Comparison of ENCODE assay signal across 25 cellular contexts in genomic region chr1:64228181-64228957, GRCh38. TPM values are rescaled to one million over a fixed set of nuclear protein-coding genes. Genes with fewer than 3 reads are reported as not detected.
DNase-seq lines count a peak whose midpoint lies in the region; ATAC-seq and TF ChIP-seq lines count a peak whose summit lies in the region.
"Had no signal": no experiment of that assay in that cellular context is flagged by ENCODE, and none has a peak within 500 bp of the region (broad histone marks: within the 10 kb centered on the region; RNA-seq: fewer than 3 reads in every experiment).

No MANE protein-coding gene starts in this region.

- no TSS peak for BruUV-seq in mammary epithelial cell (replicated peaks; lab: Mats Ljungman, UMichigan)
- BruUV-seq in OCI-LY7 (replicated peaks; lab: Mats Ljungman, UMichigan): no TSS peak

- no peaks in the 10 kb centered on the region for H3K9me2 ChIP-seq in OCI-LY7 (ENCODE audit: insufficient read depth, low read length)

- dilution Hi-C loops in mammary epithelial cell (cut with HindIII; ENCODE audit: low sequenced_read_pairs): no loop called here

- no peak for ATAC-seq in stimulated activated effector memory CD8-positive, alpha-beta T cell treated with anti-CD3 and anti-CD28 coated beads, Interleukin-12 subunit alpha, Interleukin-12 subunit beta, amount 100 ng/mL, for 72 hours
- ATAC-seq: natural killer cell treated with Interleukin-12 subunit alpha and Interleukin-12 subunit beta and Interleukin-15 and Interleukin-18, amount 100 ng/mL, for 72 hours; stimulated activated naive CD8-positive, alpha-beta T cell treated with anti-CD3 and anti-CD28 coated beads, Interleukin-15, amount 100 ng/mL, for 72 hours had no signal

- no peaks in the 10 kb centered on the region for H3K36me3 Mint-ChIP-seq in stimulated activated effector memory CD8-positive, alpha-beta T cell treated with anti-CD3 and anti-CD28 coated beads, Interleukin-12 subunit alpha, Interleukin-12 subunit beta, amount 100 ng/mL, for 72 hours
- H3K36me3 Mint-ChIP-seq: natural killer cell treated with Interleukin-12 subunit alpha and Interleukin-12 subunit beta and Interleukin-15 and Interleukin-18, amount 100 ng/mL, for 72 hours had no signal

- H3K27me3 ChIP-seq in mammary epithelial cell (ENCODE audit: insufficient read depth, low read length) (no peaks in the 10 kb centered on the region), breast epithelium (no peaks in the 10 kb centered on the region)
- H3K27me3 ChIP-seq: adrenal gland; BLaER1 treated with 17β-estradiol and CSF1 and Interleukin-3, amounts not matched to agents 10 nM and 100 nM; upper lobe of left lung had no signal

- H3K4me1 ChIP-seq in mammary epithelial cell (ENCODE audit: insufficient read depth, low read length) (peaks cover 12% of the 10 kb centered on the region), breast epithelium (no peaks in the 10 kb centered on the region), OCI-LY7 (ENCODE audit: insufficient read depth, low read length, poor library complexity, severe bottlenecking) (no peaks in the 10 kb centered on the region)
- H3K4me1 ChIP-seq: adrenal gland, upper lobe of left lung had no signal

- peaks cover 5% of the 10 kb centered on the region for H3K4me1 Mint-ChIP-seq in stimulated activated effector memory CD8-positive, alpha-beta T cell treated with anti-CD3 and anti-CD28 coated beads, Interleukin-12 subunit alpha, Interleukin-12 subunit beta, amount 100 ng/mL, for 72 hours

- CTCF ChIA-PET in mammary epithelial cell (lab: Charles Lee; ENCODE audit: low non-redundant PET) (no interaction called here), OCI-LY7 (lab: Charles Lee; ENCODE audit: unreplicated experiment) (no interaction called here)

- H3K4me2 ChIP-seq in mammary epithelial cell (ENCODE audit: insufficient read depth, low read depth, low read length): no peak overlapping the region
- H3K4me2 ChIP-seq in OCI-LY7 (ENCODE audit: low read length): no peak overlapping the region
- H3K4me2 ChIP-seq: KMS-11 had no signal

- intact Hi-C loops in mammary epithelial cell (cut with micrococcal nuclease) (no loop called here), breast epithelium (cut with DNase I; ENCODE audit: low total_unique reads) (no loop called here), OCI-LY7 (cut with micrococcal nuclease; ENCODE audit: unreplicated experiment) (no loop called here)

- DNase-seq in mammary epithelial cell (peak; percentile 56), breast epithelium (ENCODE audit: low spot score in 2 of 2) (no peak), RPMI7951 (ENCODE audit: low read depth) (peak; percentile 73), fibroblast of the conjunctiva (ENCODE audit: low read depth) (peak; percentile 3), OCI-LY7 (ENCODE audit: low spot score) (no peak), NCI-H2081 treated with DMSO at 0.1 percent for 48 hours (lab: John Stamatoyannopoulos, UW) (no peak), NCI-H82 treated with DMSO at 0.1 percent for 48 hours (lab: John Stamatoyannopoulos, UW; ENCODE audit: unreplicated experiment) (no peak)
- no peak for DNase-seq in stimulated activated effector memory CD8-positive, alpha-beta T cell treated with anti-CD3 and anti-CD28 coated beads, Interleukin-12 subunit alpha, Interleukin-12 subunit beta, amount 100 ng/mL, for 72 hours (ENCODE audit: low spot score in 2 of 2)
- DNase-seq: 8988T; activated CD4-positive, alpha-beta T cell treated with anti-CD3 and anti-CD28 coated beads for 4 hours; activated CD8-positive, alpha-beta memory T cell treated with anti-CD3 and anti-CD28 coated beads, Interleukin-2, amount 50 U/mL, for 48 hours; activated effector memory CD4-positive, alpha-beta T cell treated with anti-CD3 and anti-CD28 coated beads, Interleukin-2, amount 50 U/mL, for 16 hours; adrenal gland; effector memory CD4-positive, alpha-beta T cell; GDM1; hippocampal formation; posterior cingulate gyrus; Right ventricle myocardium superior; stimulated activated naive CD8-positive, alpha-beta T cell treated with anti-CD3 and anti-CD28 coated beads, Interleukin-15, amount 100 ng/mL, for 72 hours; upper lobe of left lung had no signal

- H3K4me3 Mint-ChIP-seq in stimulated activated effector memory CD8-positive, alpha-beta T cell treated with anti-CD3 and anti-CD28 coated beads, Interleukin-12 subunit alpha, Interleukin-12 subunit beta, amount 100 ng/mL, for 72 hours: no peak overlapping the region
- H3K4me3 Mint-ChIP-seq: natural killer cell treated with Interleukin-12 subunit alpha and Interleukin-12 subunit beta and Interleukin-15 and Interleukin-18, amount 100 ng/mL, for 72 hours; stimulated activated naive CD8-positive, alpha-beta T cell treated with anti-CD3 and anti-CD28 coated beads, Interleukin-15, amount 100 ng/mL, for 72 hours had no signal

- no peak overlapping the region for H3K27ac Mint-ChIP-seq in stimulated activated effector memory CD8-positive, alpha-beta T cell treated with anti-CD3 and anti-CD28 coated beads, Interleukin-12 subunit alpha, Interleukin-12 subunit beta, amount 100 ng/mL, for 72 hours
- H3K27ac Mint-ChIP-seq: natural killer cell treated with Interleukin-12 subunit alpha and Interleukin-12 subunit beta and Interleukin-15 and Interleukin-18, amount 100 ng/mL, for 72 hours had no signal

- H3K4me3 ChIP-seq in mammary epithelial cell (replicated peaks in 1 of 3; ENCODE audit: insufficient read depth in 1 of 3, low read depth in 2 of 3, low read length in 3 of 3) (no peak overlapping the region), breast epithelium (no peak overlapping the region), OCI-LY7 (ENCODE audit: low read depth, low read length, poor library complexity, severe bottlenecking) (no peak overlapping the region)
- H3K4me3 ChIP-seq: adrenal gland; BLaER1 treated with 17β-estradiol and CSF1 and Interleukin-3, amounts not matched to agents 10 nM and 100 nM; upper lobe of left lung had no signal

- H3K27ac ChIP-seq in mammary epithelial cell (ENCODE audit: insufficient read depth, low read depth, low read length) (no peak overlapping the region), breast epithelium (no peak overlapping the region), OCI-LY7 (ENCODE audit: low read depth, low read length, poor library complexity, severe bottlenecking) (no peak overlapping the region)
- H3K27ac ChIP-seq: adrenal gland, KMS-11, upper lobe of left lung had no signal

- no peaks in the 10 kb centered on the region for H3K9me3 Mint-ChIP-seq in stimulated activated effector memory CD8-positive, alpha-beta T cell treated with anti-CD3 and anti-CD28 coated beads, Interleukin-12 subunit alpha, Interleukin-12 subunit beta, amount 100 ng/mL, for 72 hours
- H3K9me3 Mint-ChIP-seq: natural killer cell treated with Interleukin-12 subunit alpha and Interleukin-12 subunit beta and Interleukin-15 and Interleukin-18, amount 100 ng/mL, for 72 hours; stimulated activated naive CD8-positive, alpha-beta T cell treated with anti-CD3 and anti-CD28 coated beads, Interleukin-15, amount 100 ng/mL, for 72 hours had no signal

- no peak for TF ChIP-seq POLR2A in breast epithelium (IDR thresholded peaks at IDR 0.05)

- H3K79me2 ChIP-seq in mammary epithelial cell (ENCODE audit: insufficient read depth, low read length): no peaks in the 10 kb centered on the region
- no peaks in the 10 kb centered on the region for H3K79me2 ChIP-seq in OCI-LY7 (ENCODE audit: insufficient read depth, low read depth, low read length)

- in situ Hi-C loops in mammary epithelial cell (cut with MboI; ENCODE audit: low sequenced_read_pairs in 2 of 2): loop anchor here in 1 of 2 donors (25.0 kb wide), 1 partner anchor 291 kb away; no protein-coding TSS in a partner anchor

- POLR2A ChIA-PET in OCI-LY7 (lab: Charles Lee): interaction anchor here (0.7 kb wide), 4 partner anchors 11 to 860 kb away, joined by 3 to 4 read pairs (median 4); no protein-coding TSS in a partner anchor

- TF ChIP-seq CTCF in mammary epithelial cell (conservative IDR thresholded peaks at IDR 0.05 in 1 of 2, IDR thresholded peaks at IDR 0.05 in 1 of 2; ENCODE audit: extremely low read depth in 1 of 2, insufficient read depth in 1 of 2, low read depth in 1 of 2, low read length in 2 of 2) (no peak), breast epithelium (IDR thresholded peaks at IDR 0.05) (no peak), OCI-LY7 (conservative IDR thresholded peaks at IDR 0.05; ENCODE audit: low read length) (no peak)

- no peak overlapping the region for H3K9ac ChIP-seq in mammary epithelial cell (ENCODE audit: insufficient read depth, low read length)
- H3K9ac ChIP-seq: BLaER1 treated with 17β-estradiol and CSF1 and Interleukin-3, amounts not matched to agents 10 nM and 100 nM; KMS-11 had no signal

- H2AFZ ChIP-seq in mammary epithelial cell (ENCODE audit: low read depth, low read length): no peak overlapping the region
- no peak overlapping the region for H2AFZ ChIP-seq in OCI-LY7 (ENCODE audit: low read length)

- H3K9me3 ChIP-seq in mammary epithelial cell (replicated peaks; ENCODE audit: insufficient read depth, low read length) (no peaks in the 10 kb centered on the region), breast epithelium (no peaks in the 10 kb centered on the region), OCI-LY7 (ENCODE audit: low read length) (no peaks in the 10 kb centered on the region)
- H3K9me3 ChIP-seq: adrenal gland, upper lobe of left lung had no signal

- H3K36me3 ChIP-seq in mammary epithelial cell (ENCODE audit: insufficient read depth, low read length) (no peaks in the 10 kb centered on the region), breast epithelium (no peaks in the 10 kb centered on the region), OCI-LY7 (ENCODE audit: insufficient read depth, low read length) (no peaks in the 10 kb centered on the region)
- H3K36me3 ChIP-seq: adrenal gland; BLaER1 treated with 17β-estradiol and CSF1 and Interleukin-3, amounts not matched to agents 10 nM and 100 nM; upper lobe of left lung had no signal

- no peaks in the 10 kb centered on the region for H4K20me1 ChIP-seq in mammary epithelial cell (ENCODE audit: insufficient read depth, low read length)
- H4K20me1 ChIP-seq in OCI-LY7 (ENCODE audit: insufficient read depth, low read length): no peaks in the 10 kb centered on the region
- H4K20me1 ChIP-seq: BLaER1 treated with 17β-estradiol and CSF1 and Interleukin-3, amounts not matched to agents 10 nM and 100 nM had no signal

- 88% methylated on average over 9 of the region's 9 CpGs for WGBS in mammary epithelial cell (ENCODE audit: low coverage, missing lambda C conversion rate)

RNA-seq across cellular contexts. Expression of gene UBE2U, which starts 24.9 kb away (rescaled TPM):
- total RNA-seq in mammary epithelial cell: not detected
- polyA plus RNA-seq in mammary epithelial cell: not detected
- not detected for polyA minus RNA-seq in mammary epithelial cell
- total RNA-seq in breast epithelium: not detected
- not detected in 2 replicates for total RNA-seq in RPMI7951 (2014; rRNA removed; shearing (Covaris generic))
- not detected in 2 replicates for total RNA-seq in OCI-LY7 (2014; rRNA removed; shearing (Covaris generic))
- total RNA-seq in OCI-LY7 (2022): not detected in 2 replicates
- total RNA-seq: adrenal gland; cerebellum; kidney epithelial cell; natural killer cell treated with Interleukin-12 subunit alpha and Interleukin-12 subunit beta and Interleukin-15 and Interleukin-18, amount 100 ng/mL, for 72 hours had no signal
- polyA plus RNA-seq: adrenal gland had no signal

Comparison
In these comparisons a context has a peak if more than half of its experiments do, and no peak if none do; other contexts are left out.
1. DNase-seq: peak in mammary epithelial cell (single experiment), RPMI7951 (single experiment) and fibroblast of the conjunctiva (single experiment); none in breast epithelium (0 of 2), OCI-LY7 (single experiment), NCI-H2081 treated with DMSO at 0.1 percent for 48 hours (single experiment), stimulated activated effector memory CD8-positive, alpha-beta T cell treated with anti-CD3 and anti-CD28 coated beads, Interleukin-12 subunit alpha, Interleukin-12 subunit beta, amount 100 ng/mL, for 72 hours (0 of 2) and NCI-H82 treated with DMSO at 0.1 percent for 48 hours (single experiment).